In the genomic region with DNA sequence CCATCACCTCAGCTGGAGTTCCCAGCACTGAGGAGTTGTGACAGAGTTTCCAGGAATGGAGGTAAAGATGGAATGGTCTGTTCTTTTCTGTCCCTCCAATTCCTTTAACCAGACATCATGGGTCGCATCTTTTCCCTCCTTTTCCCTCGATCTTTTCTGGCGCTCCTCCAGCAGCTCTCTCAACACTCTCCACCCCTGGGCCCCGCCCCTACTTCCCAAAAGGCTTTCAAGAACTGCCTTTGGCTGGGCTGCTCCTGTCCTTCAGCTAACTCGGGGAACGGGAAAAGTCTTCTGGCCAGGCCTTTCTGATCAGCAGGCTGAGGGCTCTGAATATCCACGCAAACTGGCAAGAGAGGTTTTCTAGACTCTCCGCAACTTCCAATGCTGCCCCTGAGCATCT, we compare ENCODE assay signal across 15 cellular contexts. TPM values are rescaled to one million over a fixed set of nuclear protein-coding genes. Genes with fewer than 3 reads are reported as not detected.
DNase-seq lines count a peak whose midpoint lies in the region; TF ChIP-seq lines count a peak whose summit lies in the region.
"Had no signal": no experiment of that assay in that cellular context is flagged by ENCODE, and none has a peak within 500 bp of the region (broad histone marks: within the 10 kb centered on the region; RNA-seq: fewer than 3 reads in every experiment).

No MANE protein-coding gene starts in this region.

- H3K27me3 ChIP-seq in A673 (replicated peaks; ENCODE audit: insufficient read depth, low read depth, low read length, poor library complexity): no peaks in the 10 kb centered on the region
- peaks cover 22% of the 10 kb centered on the region for H3K27me3 ChIP-seq in endodermal cell (ENCODE audit: control insufficient read depth, insufficient read depth, low read length, poor library complexity, severe bottlenecking)

- POLR2A ChIA-PET in A673 (lab: Charles Lee; ENCODE audit: low non-redundant PET): no interaction called here

- DNase-seq in NCI-H1105 treated with DMSO at 0.1 percent for 48 hours (lab: John Stamatoyannopoulos, UW) (peak; percentile 2), NCI-H1105 (lab: John Stamatoyannopoulos, UW) (no peak), A673 (ENCODE audit: low spot score) (peak; percentile 26), NCI-H2227 (lab: John Stamatoyannopoulos, UW; ENCODE audit: unreplicated experiment) (peak; percentile 68), endodermal cell (peak; percentile 60), DMS53 treated with DMSO at 0.1 percent for 48 hours (lab: John Stamatoyannopoulos, UW; ENCODE audit: unreplicated experiment) (no peak), NCI-H146 (lab: John Stamatoyannopoulos, UW) (no peak), GM13976 (ENCODE audit: low spot score) (no peak)
- DNase-seq: C1 segment of cervical spinal cord, HFFc6, MV-4-11, NCI-H1436 treated with DMSO at 0.1 percent for 48 hours, NCI-H2081 treated with DMSO at 0.1 percent for 48 hours, PC-3 had no signal

- H3K4me3 ChIP-seq in A673 (ENCODE audit: low read depth, low read length, poor library complexity, severe bottlenecking) (no peak overlapping the region), endodermal cell (ENCODE audit: low read length) (no peak overlapping the region)

- no TSS peak for BruUV-seq in A673 (replicated peaks; lab: Mats Ljungman, UMichigan)

- peaks cover 36% of the 10 kb centered on the region for H3K9me3 Mint-ChIP-seq in endodermal cell
- H3K9me3 Mint-ChIP-seq: HFFc6, IgD-negative memory B cell had no signal

- no peak overlapping the region for H3K4me3 Mint-ChIP-seq in endodermal cell
- H3K4me3 Mint-ChIP-seq: HFFc6, IgD-negative memory B cell had no signal

- intact Hi-C loops in A673 (cut with micrococcal nuclease; ENCODE audit: unreplicated experiment): loop anchor here (10.0 kb wide), 1 partner anchor 45 kb away; the partner anchor contains the start of gene BCORL1

- no peak overlapping the region for H3K9ac ChIP-seq in endodermal cell (ENCODE audit: extremely low read depth, low read length, poor library complexity, severe bottlenecking)

- H3K36me3 ChIP-seq in A673 (ENCODE audit: insufficient read depth, low read length, poor library complexity, severe bottlenecking) (no peaks in the 10 kb centered on the region), endodermal cell (ENCODE audit: control insufficient read depth, insufficient read depth, low read length) (no peaks in the 10 kb centered on the region)

- WGBS in endodermal cell (ENCODE audit: insufficient coverage in 1 of 2, insufficient read length in 1 of 2), 2 experiments: 39 to 40% methylated on average over 5 to 8 of the region's 8 CpGs

- H3K27ac ChIP-seq in A673 (ENCODE audit: low read depth, low read length, poor library complexity, severe bottlenecking): no peak overlapping the region
- no peak overlapping the region for H3K27ac ChIP-seq in endodermal cell (ENCODE audit: low read depth, low read length)

- TF ChIP-seq CTCF in A673 (conservative IDR thresholded peaks at IDR 0.05; ENCODE audit: low read depth, low read length): no peak
- no peak for TF ChIP-seq CTCF in endodermal cell (conservative IDR thresholded peaks at IDR 0.05)
- TF ChIP-seq CTCF in GM13976 (IDR thresholded peaks at IDR 0.05; ENCODE audit: borderline replicate concordance, control extremely low read depth, extremely low read depth, insufficient read depth, missing control alignments): no peak

- peaks cover 11% of the 10 kb centered on the region for H3K4me1 Mint-ChIP-seq in endodermal cell

- CTCF ChIA-PET in A673 (lab: Charles Lee): no interaction called here

- no peaks in the 10 kb centered on the region for H3K4me1 ChIP-seq in A673 (ENCODE audit: insufficient read depth, low read length, poor library complexity, severe bottlenecking)
- H3K4me1 ChIP-seq in endodermal cell (ENCODE audit: control insufficient read depth, insufficient read depth, low read length): no peaks in the 10 kb centered on the region

- peaks cover 59% of the 10 kb centered on the region for H3K27me3 Mint-ChIP-seq in endodermal cell (ENCODE audit: insufficient read depth)

- H3K36me3 Mint-ChIP-seq in endodermal cell (ENCODE audit: low read depth): no peaks in the 10 kb centered on the region
- H3K36me3 Mint-ChIP-seq: IgD-negative memory B cell had no signal

- no peak overlapping the region for H3K27ac Mint-ChIP-seq in endodermal cell
- H3K27ac Mint-ChIP-seq: HFFc6, IgD-negative memory B cell had no signal

- no peaks in the 10 kb centered on the region for H3K9me3 ChIP-seq in A673 (ENCODE audit: low read depth, low read length, poor library complexity, severe bottlenecking)
- H3K9me3 ChIP-seq in endodermal cell (ENCODE audit: control insufficient read depth, low read length): no peaks in the 10 kb centered on the region

- in situ Hi-C loops in GM13976 (cut with MboI; ENCODE audit: low sequenced_read_pairs, unreplicated experiment): no loop called here

RNA-seq across cellular contexts. Expression of gene UTP14A, which starts 34.0 kb away (rescaled TPM):
- total RNA-seq in A673 (2021) (35.6 and 46.3 TPM in 2 replicates), endodermal cell (10 to 100 TPM; 15.6 to 24.9 TPM)
- 13.2 TPM for polyA plus RNA-seq in endodermal cell (2013, experiment 1 of 2)
- 10.3 TPM for polyA plus RNA-seq in endodermal cell (2013, experiment 2 of 2)

RNA-seq across cellular contexts. Expression of gene BCORL1, which starts 42.4 kb away (rescaled TPM):
- total RNA-seq in A673 (2021): 13.3 and 18.3 TPM in 2 replicates
- 10 to 100 TPM; 24.5 to 29.9 TPM for total RNA-seq in endodermal cell
- polyA plus RNA-seq in endodermal cell (2013, experiment 1 of 2): 22.2 TPM
- polyA plus RNA-seq in endodermal cell (2013, experiment 2 of 2): 20.2 TPM

Comparison
In these comparisons a context has a peak if more than half of its experiments do, and no peak if none do; other contexts are left out.
1. DNase-seq: peak in NCI-H1105 treated with DMSO at 0.1 percent for 48 hours (single experiment), A673 (single experiment), NCI-H2227 (single experiment) and endodermal cell (single experiment); none in NCI-H1105 (single experiment), DMS53 treated with DMSO at 0.1 percent for 48 hours (single experiment), NCI-H146 (single experiment) and GM13976 (single experiment).